Comparison of ENCODE assay signal across 1 cellular context in genomic region chr21:15742694-15743093, GRCh38.
TF ChIP-seq lines count a peak whose summit lies in the region.

No MANE protein-coding gene starts in this region.

TF ChIP-seq in GM23338, 12 proteins besides CTCF, POLR2A, EP300 and RAD21:
- no peak for TF ChIP-seq ZNF462 (CRISPR knock-in tag; IDR thresholded peaks at IDR 0.05)
- no peak for TF ChIP-seq POLR2AphosphoS5 (IDR thresholded peaks at IDR 0.05; ENCODE audit: low read depth)
- no peak for TF ChIP-seq EZH2 (IDR thresholded peaks at IDR 0.05; ENCODE audit: low read depth, unreplicated experiment)
- TF ChIP-seq, protein P1, sequence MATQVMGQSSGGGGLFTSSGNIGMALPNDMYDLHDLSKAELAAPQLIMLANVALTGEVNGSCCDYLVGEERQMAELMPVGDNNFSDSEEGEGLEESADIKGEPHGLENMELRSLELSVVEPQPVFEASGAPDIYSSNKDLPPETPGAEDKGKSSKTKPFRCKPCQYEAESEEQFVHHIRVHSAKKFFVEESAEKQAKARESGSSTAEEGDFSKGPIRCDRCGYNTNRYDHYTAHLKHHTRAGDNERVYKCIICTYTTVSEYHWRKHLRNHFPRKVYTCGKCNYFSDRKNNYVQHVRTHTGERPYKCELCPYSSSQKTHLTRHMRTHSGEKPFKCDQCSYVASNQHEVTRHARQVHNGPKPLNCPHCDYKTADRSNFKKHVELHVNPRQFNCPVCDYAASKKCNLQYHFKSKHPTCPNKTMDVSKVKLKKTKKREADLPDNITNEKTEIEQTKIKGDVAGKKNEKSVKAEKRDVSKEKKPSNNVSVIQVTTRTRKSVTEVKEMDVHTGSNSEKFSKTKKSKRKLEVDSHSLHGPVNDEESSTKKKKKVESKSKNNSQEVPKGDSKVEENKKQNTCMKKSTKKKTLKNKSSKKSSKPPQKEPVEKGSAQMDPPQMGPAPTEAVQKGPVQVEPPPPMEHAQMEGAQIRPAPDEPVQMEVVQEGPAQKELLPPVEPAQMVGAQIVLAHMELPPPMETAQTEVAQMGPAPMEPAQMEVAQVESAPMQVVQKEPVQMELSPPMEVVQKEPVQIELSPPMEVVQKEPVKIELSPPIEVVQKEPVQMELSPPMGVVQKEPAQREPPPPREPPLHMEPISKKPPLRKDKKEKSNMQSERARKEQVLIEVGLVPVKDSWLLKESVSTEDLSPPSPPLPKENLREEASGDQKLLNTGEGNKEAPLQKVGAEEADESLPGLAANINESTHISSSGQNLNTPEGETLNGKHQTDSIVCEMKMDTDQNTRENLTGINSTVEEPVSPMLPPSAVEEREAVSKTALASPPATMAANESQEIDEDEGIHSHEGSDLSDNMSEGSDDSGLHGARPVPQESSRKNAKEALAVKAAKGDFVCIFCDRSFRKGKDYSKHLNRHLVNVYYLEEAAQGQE (IDR thresholded peaks at IDR 0.05; ENCODE audit: unreplicated experiment) = no peak
